16 cellular contexts compared by ENCODE assay signal in the genomic region with DNA sequence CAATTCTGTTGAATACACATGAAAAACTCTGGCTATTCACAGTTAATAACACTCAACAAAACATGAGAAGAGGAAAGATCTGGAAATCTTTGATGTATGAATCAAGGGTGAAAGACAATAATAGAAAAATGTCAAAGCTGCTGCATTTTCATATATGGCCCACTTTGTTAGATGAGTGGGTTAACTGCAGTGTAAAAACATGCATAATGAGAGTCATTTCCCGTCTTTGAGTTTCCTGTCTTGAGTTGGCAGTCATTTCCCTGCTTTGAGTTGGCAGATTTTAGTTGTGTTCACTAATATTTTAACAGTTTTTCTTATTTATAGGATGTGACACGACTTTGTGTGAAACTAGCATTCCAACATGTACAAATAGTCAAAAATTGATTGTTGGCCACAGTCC.
DNase-seq lines count a peak whose midpoint lies in the region; ATAC-seq and TF ChIP-seq lines count a peak whose summit lies in the region.
"Had no signal": no experiment of that assay in that cellular context is flagged by ENCODE, and none has a peak within 500 bp of the region (broad histone marks: within the 10 kb centered on the region; RNA-seq: fewer than 3 reads in every experiment).

No MANE protein-coding gene starts in this region.

- POLR2A ChIA-PET in GM10248 (lab: Yijun Ruan, JAX), result no interaction called here

- H3K4me3 ChIP-seq in cardiac fibroblast (replicated peaks in 1 of 2; ENCODE audit: low read depth in 2 of 2, low read length in 2 of 2) (no peak overlapping the region), fibroblast of the aortic adventitia (ENCODE audit: low read depth, low read length) (no peak overlapping the region)
- H3K4me3 ChIP-seq: GM23338 had no signal

- TF ChIP-seq CTCF in cardiac fibroblast (IDR thresholded peaks at IDR 0.05; ENCODE audit: low read depth, low read length) (no peak), fibroblast of the aortic adventitia (IDR thresholded peaks at IDR 0.05; ENCODE audit: insufficient read depth, low read length) (no peak), GM10248 (IDR thresholded peaks at IDR 0.05; ENCODE audit: control extremely low read depth, extremely low read depth, low read depth, missing control alignments) (no peak)

- DNase-seq in EH (ENCODE audit: low read depth) (peak; percentile 7), cardiac fibroblast (ENCODE audit: low read depth in 2 of 2) (peak; percentile 44 to 56), fibroblast of the aortic adventitia (ENCODE audit: low read depth) (peak; percentile 47), NCI-H1694 (lab: John Stamatoyannopoulos, UW) (no peak), GM10248 (ENCODE audit: extremely low spot score) (no peak), globus pallidus (ENCODE audit: low spot score) (no peak)
- DNase-seq: Caco-2, KG1, NCI-H1092, NCI-H187, NCI-H2171 treated with DMSO at 0.1 percent for 48 hours, NCI-H510A, SHP77 had no signal

- peak; percentile 83 for ATAC-seq in HG02610 (IDR thresholded peaks at IDR 0.05; ENCODE audit: unreplicated experiment)
- ATAC-seq in HG03095 (IDR thresholded peaks at IDR 0.05; ENCODE audit: unreplicated experiment), result no peak
- ATAC-seq: GM23338 had no signal

- CTCF ChIA-PET in GM10248 (lab: Yijun Ruan, JAX), result no interaction called here

Comparison
In these comparisons a context has a peak if more than half of its experiments do, and no peak if none do; other contexts are left out.
1. DNase-seq: peak in EH (single experiment), cardiac fibroblast (2 of 2) and fibroblast of the aortic adventitia (single experiment); none in NCI-H1694 (single experiment), GM10248 (single experiment) and globus pallidus (single experiment).